In genomic region chr9:108053555-108054061, GRCh38 we compare ENCODE assay signal across 8 cellular contexts.
DNase-seq lines count a peak whose midpoint lies in the region; ATAC-seq and TF ChIP-seq lines count a peak whose summit lies in the region.

No MANE protein-coding gene starts in this region.

- peak overlapping the region in 1 of 2 donors; percentile 15 for H3K27ac ChIP-seq in thoracic aorta

- no peaks in the 10 kb centered on the region for H3K27me3 Mint-ChIP-seq in brain

- H3K4me1 Mint-ChIP-seq in brain, result peaks cover 66% of the 10 kb centered on the region

- ATAC-seq in left colon (peak; percentile 61), thoracic aorta (ENCODE audit: insufficient number of reproducible peaks, low FRiP score, low read depth) (no peak), HG03280 (IDR thresholded peaks at IDR 0.05; ENCODE audit: unreplicated experiment) (no peak)

- no peaks in the 10 kb centered on the region for H3K36me3 Mint-ChIP-seq in brain

- no peaks in the 10 kb centered on the region for H3K9me3 Mint-ChIP-seq in brain

- DNase-seq in LNCaP clone FGC (ENCODE audit: low read depth) (peak; percentile 85), left colon (peak; percentile 64 to 79), thoracic aorta (ENCODE audit: low spot score) (peak; percentile 12), NK-92 (lab: John Stamatoyannopoulos, UW; ENCODE audit: unreplicated experiment) (no peak), NCI-H146 (lab: John Stamatoyannopoulos, UW) (no peak), amniotic stem cell (lab: John Stamatoyannopoulos, UW) (no peak)

- peak overlapping the region; percentile 44 to 71 (median 59) for H3K4me3 Mint-ChIP-seq in brain

- H3K27me3 ChIP-seq in thoracic aorta (replicated peaks; ENCODE audit: insufficient read depth), result no peaks in the 10 kb centered on the region

- no peak for TF ChIP-seq CTCF in LNCaP clone FGC (IDR thresholded peaks at IDR 0.05; ENCODE audit: control insufficient read depth, extremely low read depth, insufficient read depth)
- no peak for TF ChIP-seq CTCF in brain (conservative IDR thresholded peaks at IDR 0.05)
- TF ChIP-seq CTCF in thoracic aorta (IDR thresholded peaks at IDR 0.05), result no peak

- H3K27ac Mint-ChIP-seq in brain, result peak overlapping the region; percentile 46 to 93 (median 91)

- no peaks in the 10 kb centered on the region for H3K9me3 ChIP-seq in thoracic aorta

- H3K4me3 ChIP-seq in LNCaP clone FGC (ENCODE audit: low read depth, low read length), result 0 out of 2 replicates have a peak overlapping the region, but pooled peaks have one; percentile 13
- H3K4me3 ChIP-seq in thoracic aorta, result peak overlapping the region; percentile 41

- intact Hi-C loops in left colon (cut with DNase I, micrococcal nuclease), result no loop called here

- no peaks in the 10 kb centered on the region for H3K36me3 ChIP-seq in thoracic aorta

- H3K4me1 ChIP-seq in thoracic aorta (ENCODE audit: control insufficient read depth in 1 of 2, low read depth in 2 of 2), result peaks cover 11 to 26% of the 10 kb centered on the region in 2 donors

Comparison
In these comparisons a context has a peak if more than half of its experiments do, and no peak if none do; other contexts are left out.
1. DNase-seq: peak in LNCaP clone FGC (single experiment), left colon (2 of 2) and thoracic aorta (single experiment); none in NK-92 (single experiment), NCI-H146 (single experiment) and amniotic stem cell (single experiment).